ENCODE assay signal across 19 cellular contexts in the genomic region with DNA sequence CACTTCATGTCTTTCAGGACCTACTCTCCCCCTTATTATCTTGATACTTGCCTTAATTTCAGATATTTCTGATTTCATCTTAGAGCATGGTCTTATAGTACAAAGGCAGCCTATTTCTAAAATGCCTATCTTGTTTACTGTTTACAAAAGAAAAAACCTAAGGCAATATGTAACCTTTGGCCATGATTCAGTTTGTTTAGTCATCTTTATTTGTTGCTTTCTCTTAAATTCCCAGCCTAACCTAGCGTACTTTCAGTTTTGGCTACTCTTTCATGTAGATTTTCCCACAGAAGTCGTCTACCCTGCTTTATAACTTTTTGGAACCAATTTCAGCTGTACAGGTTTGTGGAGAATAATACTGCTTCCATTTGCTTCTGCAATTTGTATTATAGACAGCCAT.
DNase-seq lines count a peak whose midpoint lies in the region; ATAC-seq, FAIRE-seq and TF ChIP-seq lines count a peak whose summit lies in the region.
"Had no signal": no experiment of that assay in that cellular context is flagged by ENCODE, and none has a peak within 500 bp of the region (broad histone marks: within the 10 kb centered on the region; RNA-seq: fewer than 3 reads in every experiment).

No MANE protein-coding gene starts in this region.

- H3K9ac ChIP-seq in liver (ENCODE audit: low read depth in 1 of 2, low read length in 2 of 2): peak overlapping the region; percentile 69 to 73
- no peak overlapping the region for H3K9ac ChIP-seq in HepG2 (ENCODE audit: insufficient read depth, low read depth, low read length)

- TF ChIP-seq POLR2A in HepG2 (IDR thresholded peaks at IDR 0.05; ENCODE audit: insufficient read depth in 1 of 2, low read depth in 2 of 2, low read length in 2 of 2) (no peak), right lobe of liver (IDR thresholded peaks at IDR 0.05) (no peak)

- intact Hi-C loops in HepG2 (cut with micrococcal nuclease; ENCODE audit: unreplicated experiment): no loop called here
- intact Hi-C loops in dorsolateral prefrontal cortex (cut with DNase I): no loop called here
- intact Hi-C loops in right lobe of liver (cut with DNase I): no loop called here

- TF ChIP-seq EP300 in HepG2 (IDR thresholded peaks at IDR 0.05; ENCODE audit: low read depth in 2 of 2, low read length in 2 of 2) (no peak), HepG2 (CRISPR knock-in tag; IDR thresholded peaks at IDR 0.05; ENCODE audit: borderline replicate concordance) (no peak)

- H3K4me2 ChIP-seq in HepG2 (ENCODE audit: low read depth, low read length): no peak overlapping the region

- no peaks in the 10 kb centered on the region for H3K9me3 ChIP-seq in liver (ENCODE audit: control insufficient read depth in 4 of 4, low read length in 3 of 4)
- H3K9me3 ChIP-seq in HepG2 (ENCODE audit: low read length): no peaks in the 10 kb centered on the region
- H3K9me3 ChIP-seq in right lobe of liver: no peaks in the 10 kb centered on the region
- H3K9me3 ChIP-seq: Caco-2, HAP-1 had no signal

- in situ Hi-C loops in HepG2 (cut with HindIII; ENCODE audit: extremely low pct_ligation_motif_present, low pct_unique_long_range_greater_than_20kb): no loop called here

- H3K27me3 ChIP-seq in liver (ENCODE audit: control insufficient read depth in 4 of 4, insufficient read depth in 4 of 4, low read length in 3 of 4) (no peaks in the 10 kb centered on the region), HepG2 (ENCODE audit: control insufficient read depth in 1 of 2, insufficient read depth in 2 of 2, low read length in 2 of 2) (no peaks in the 10 kb centered on the region), dorsolateral prefrontal cortex (no peaks in the 10 kb centered on the region), right lobe of liver (no peaks in the 10 kb centered on the region)

- POLR2A ChIA-PET in HepG2 (lab: Yijun Ruan, JAX): no interaction called here

- H3K4me3 Mint-ChIP-seq in HFFc6: no peak overlapping the region
- H3K4me3 Mint-ChIP-seq: IgD-negative memory B cell had no signal

- no peaks in the 10 kb centered on the region for H3K9me3 Mint-ChIP-seq in HFFc6
- H3K9me3 Mint-ChIP-seq: IgD-negative memory B cell had no signal

- H3K27ac Mint-ChIP-seq in HFFc6: no peak overlapping the region
- H3K27ac Mint-ChIP-seq: IgD-negative memory B cell had no signal

- no TSS peak for BruUV-seq in HepG2 (replicated peaks; lab: Mats Ljungman, UMichigan)

- H3K36me3 ChIP-seq in liver (ENCODE audit: control insufficient read depth in 4 of 4, insufficient read depth in 3 of 4, low read depth in 1 of 4, low read length in 3 of 4): peaks cover 4 to 21% (median 19%) of the 10 kb centered on the region in 4 donors
- peaks cover 10 to 63% of the 10 kb centered on the region in 2 experiments; a peak in 4 of 5 replicates for H3K36me3 ChIP-seq in HepG2 (replicated peaks in 1 of 2; ENCODE audit: control insufficient read depth in 1 of 2, insufficient read depth in 2 of 2, low read length in 2 of 2)
- H3K36me3 ChIP-seq in right lobe of liver: peaks cover 5 to 28% (median 12%) of the 10 kb centered on the region in 4 donors

- CTCF ChIA-PET in HepG2 (lab: Yijun Ruan, JAX; ENCODE audit: low intra/inter-chr PET ratio, low total read pairs): no interaction called here

- TF ChIP-seq RAD21 in liver (IDR thresholded peaks at IDR 0.05): peak in 1 of 2 donors; percentile 32
- no peak for TF ChIP-seq RAD21 in HepG2 (CRISPR knock-in tag; IDR thresholded peaks at IDR 0.05)

- no peak for TF ChIP-seq CTCF in liver (IDR thresholded peaks at IDR 0.05; ENCODE audit: low read depth, low read length, missing input control)
- TF ChIP-seq CTCF in HepG2 (CRISPR knock-in tag; IDR thresholded peaks at IDR 0.05): no peak
- TF ChIP-seq CTCF in dorsolateral prefrontal cortex (IDR thresholded peaks at IDR 0.05 in 54 of 56, conservative IDR thresholded peaks at IDR 0.05 in 2 of 56; ENCODE audit: low read depth in 1 of 56, partially characterized antibody in 56 of 56): no peak
- TF ChIP-seq CTCF in right lobe of liver (IDR thresholded peaks at IDR 0.05): no peak
- TF ChIP-seq CTCF in HFFc6 (IDR thresholded peaks at IDR 0.05): no peak
- no peak for TF ChIP-seq CTCF in coronary artery (IDR thresholded peaks at IDR 0.05)

- no peak overlapping the region for H3K4me3 ChIP-seq in liver (ENCODE audit: low read depth in 1 of 3, low read length in 3 of 3)
- H3K4me3 ChIP-seq in HepG2 (replicated peaks in 1 of 3; ENCODE audit: insufficient read depth in 1 of 3, low read depth in 2 of 3, low read length in 3 of 3): no peak overlapping the region
- no peak overlapping the region for H3K4me3 ChIP-seq in dorsolateral prefrontal cortex
- H3K4me3 ChIP-seq in right lobe of liver: peak overlapping the region in 1 of 3 donors; percentile 1
- H3K4me3 ChIP-seq in coronary artery: no peak overlapping the region
- H3K4me3 ChIP-seq: HAP-1 had no signal

- H3K4me1 ChIP-seq in liver (ENCODE audit: control insufficient read depth in 4 of 4, insufficient read depth in 4 of 4, low read length in 3 of 4) (peaks cover 3 to 15% (median 8%) of the 10 kb centered on the region in 4 donors), HepG2 (ENCODE audit: insufficient read depth, low read length) (no peaks in the 10 kb centered on the region), right lobe of liver (peaks cover 0 to 16% (median 6%) of the 10 kb centered on the region in 4 donors)
- H3K4me1 ChIP-seq: Caco-2 had no signal

- H3K27me3 Mint-ChIP-seq in HFFc6 (ENCODE audit: insufficient read depth): no peaks in the 10 kb centered on the region
- H3K27me3 Mint-ChIP-seq: IgD-negative memory B cell had no signal

- no peak for FAIRE-seq in HepG2 (lab: Jason Lieb, UNC)
- FAIRE-seq: GM18507 had no signal

- H3K27ac ChIP-seq in liver (ENCODE audit: low read depth in 1 of 2, low read length in 2 of 2): peak overlapping the region; percentile 77 to 92
- H3K27ac ChIP-seq in HepG2 (ENCODE audit: extremely low read length, insufficient read depth, low read length): no peak overlapping the region
- peak overlapping the region in 54 of 59 donors; percentile 1 to 96 (median 57) for H3K27ac ChIP-seq in dorsolateral prefrontal cortex
- H3K27ac ChIP-seq in right lobe of liver: peak overlapping the region; percentile 47 to 92 (median 59)
- no peak overlapping the region for H3K27ac ChIP-seq in coronary artery

- WGBS in liver: 28% methylated on average over 2 of the region's 2 CpGs
- 91% methylated on average over 2 of the region's 2 CpGs for WGBS in HepG2 (ENCODE audit: low lambda C conversion rate)
- WGBS in right lobe of liver (ENCODE audit: insufficient coverage, low coverage, low lambda C conversion rate, missing lambda C conversion rate): 33% methylated on average over 2 of the region's 2 CpGs

- H4K20me1 ChIP-seq in HepG2 (ENCODE audit: insufficient read depth, low read length): no peaks in the 10 kb centered on the region

- peaks cover 34% of the 10 kb centered on the region for H3K36me3 Mint-ChIP-seq in HFFc6 (ENCODE audit: low read depth)

- H3K79me2 ChIP-seq in HepG2 (ENCODE audit: insufficient read depth, low read length): no peaks in the 10 kb centered on the region

- no peak for ATAC-seq in HepG2
- ATAC-seq in right lobe of liver: peak; percentile 80 to 90 (median 86)
- ATAC-seq in GM21447 (IDR thresholded peaks at IDR 0.05; ENCODE audit: unreplicated experiment): no peak
- ATAC-seq in GM19395 (IDR thresholded peaks at IDR 0.05; ENCODE audit: unreplicated experiment): no peak
- ATAC-seq: Right ventricle myocardium inferior had no signal

- H3K4me1 Mint-ChIP-seq in HFFc6 (ENCODE audit: low read depth): 0 out of 2 replicates have a peak, but pooled peaks cover 5% of the 10 kb centered on the region
- H3K4me1 Mint-ChIP-seq: IgD-negative memory B cell had no signal

- no peak for DNase-seq in HepG2 (ENCODE audit: low spot score)
- no peak for DNase-seq in dorsolateral prefrontal cortex
- DNase-seq in right lobe of liver: no peak
- DNase-seq in HFFc6: no peak
- DNase-seq in coronary artery (ENCODE audit: low spot score): no peak
- DNase-seq: AML-193; Caco-2; DMS53; NCI-H1436; NCI-H2227 treated with DMSO at 0.1 percent for 48 hours; NCI-H69; NK-92 treated with Interleukin-12 subunit alpha and Interleukin-12 subunit beta, amount 100 ng/mL, for 24 hours had no signal

- H2AFZ ChIP-seq in HepG2 (ENCODE audit: low read length): no peak overlapping the region

TF ChIP-seq in liver, 16 proteins besides CTCF, POLR2A, EP300 and RAD21 (continues in another document):
- no peak for TF ChIP-seq EGR1 (IDR thresholded peaks at IDR 0.05; ENCODE audit: low read depth in 2 of 2)
- peak; percentile 64 for TF ChIP-seq FOXA2 (IDR thresholded peaks at IDR 0.05)
- TF ChIP-seq YY1 (IDR thresholded peaks at IDR 0.05): peak; percentile 44
- peak; percentile 47 for TF ChIP-seq SP1 (IDR thresholded peaks at IDR 0.05)
- TF ChIP-seq NR2F2 (IDR thresholded peaks at IDR 0.05): no peak

TF ChIP-seq in HepG2, 621 proteins besides CTCF, POLR2A, EP300 and RAD21 (continues in another document):
- TF ChIP-seq ATF7-NPFF (CRISPR knock-in tag; IDR thresholded peaks at IDR 0.05; ENCODE audit: low read depth) (no peak), HMGA1 (CRISPR knock-in tag; conservative IDR thresholded peaks at IDR 0.05) (no peak), GTF3A (CRISPR knock-in tag; conservative IDR thresholded peaks at IDR 0.05) (no peak), ARNT2 (CRISPR knock-in tag; IDR thresholded peaks at IDR 0.05; ENCODE audit: low read depth) (no peak), ESRRA (CRISPR knock-in tag; IDR thresholded peaks at IDR 0.05; ENCODE audit: low read depth) (no peak), ELF1 (CRISPR knock-in tag; IDR thresholded peaks at IDR 0.05) (no peak), ZFP90 (CRISPR knock-in tag; IDR thresholded peaks at IDR 0.05; ENCODE audit: borderline replicate concordance) (no peak), ZNF10 (CRISPR knock-in tag; IDR thresholded peaks at IDR 0.05; ENCODE audit: borderline replicate concordance, low read depth) (no peak), SMC3 (IDR thresholded peaks at IDR 0.05; ENCODE audit: low read length) (no peak)

Comparison
In these comparisons a context has a peak if more than half of its experiments do, and no peak if none do; other contexts are left out.
1. H3K27ac ChIP-seq: peak in liver (2 of 2), dorsolateral prefrontal cortex (54 of 59) and right lobe of liver (3 of 3); none in HepG2 (single experiment) and coronary artery (0 of 2).
2. ATAC-seq: peak in right lobe of liver (4 of 4); none in HepG2 (single experiment), GM21447 (single experiment) and GM19395 (single experiment).